ENCODE assay signal across 25 cellular contexts in the genomic region with DNA sequence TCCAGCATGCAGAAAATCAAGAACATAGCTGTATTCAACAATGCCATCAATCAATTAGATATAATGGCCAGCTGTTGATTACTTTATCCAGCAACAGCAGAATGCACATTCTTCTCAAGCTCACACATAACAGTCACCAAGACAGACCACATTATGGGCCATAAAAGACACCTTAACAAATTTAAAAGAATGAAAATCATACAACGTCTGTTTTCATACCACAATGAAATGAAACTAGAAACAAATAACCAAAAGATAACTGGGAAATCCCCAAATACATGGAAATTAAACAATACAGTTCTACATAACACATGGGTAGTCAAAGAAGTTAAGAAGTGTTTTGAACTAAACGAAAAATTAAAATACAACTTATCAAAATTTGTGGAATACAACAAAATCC.
DNase-seq lines count a peak whose midpoint lies in the region; ATAC-seq and TF ChIP-seq lines count a peak whose summit lies in the region.
"Had no signal": no experiment of that assay in that cellular context is flagged by ENCODE, and none has a peak within 500 bp of the region (broad histone marks: within the 10 kb centered on the region; RNA-seq: fewer than 3 reads in every experiment).

No MANE protein-coding gene starts in this region.

- H3K4me2 ChIP-seq in KMS-11, result peak overlapping the region; percentile 21
- H3K4me2 ChIP-seq: A549, GM23338 had no signal

- H4K20me1 ChIP-seq in KMS-11 (ENCODE audit: insufficient read depth), result no peaks in the 10 kb centered on the region

- peaks cover 25% of the 10 kb centered on the region for H3K36me3 Mint-ChIP-seq in activated CD8-positive, alpha-beta memory T cell treated with anti-CD3 and anti-CD28 coated beads, Interleukin-2, amount 10 ng/mL, durations not matched to agents 7 days and 5 days
- peaks cover 45% of the 10 kb centered on the region for H3K36me3 Mint-ChIP-seq in activated naive CD8-positive, alpha-beta T cell
- H3K36me3 Mint-ChIP-seq in naive thymus-derived CD4-positive, alpha-beta T cell, result peaks cover 4 to 74% (median 66%) of the 10 kb centered on the region in 5 donors
- H3K36me3 Mint-ChIP-seq: naive B cell had no signal

- H3K9me3 ChIP-seq in naive thymus-derived CD4-positive, alpha-beta T cell (ENCODE audit: control insufficient read depth in 2 of 3, low read length in 3 of 3), result no peaks in the 10 kb centered on the region
- H3K9me3 ChIP-seq: tibial artery had no signal

- H3K27me3 ChIP-seq in KMS-11 (ENCODE audit: insufficient read depth, low read depth), result no peaks in the 10 kb centered on the region
- H3K27me3 ChIP-seq in naive thymus-derived CD4-positive, alpha-beta T cell (ENCODE audit: control insufficient read depth in 2 of 2, insufficient read depth in 2 of 2, low read length in 2 of 2), result no peaks in the 10 kb centered on the region
- H3K27me3 ChIP-seq: cardiac muscle cell, tibial artery had no signal

- intact Hi-C loops in naive thymus-derived CD4-positive, alpha-beta T cell (cut with micrococcal nuclease), result no loop called here

- H3K27ac ChIP-seq in KMS-11, result no peak overlapping the region
- H3K27ac ChIP-seq in naive thymus-derived CD4-positive, alpha-beta T cell (ENCODE audit: low read depth, low read length), result no peak overlapping the region
- H3K27ac ChIP-seq: A549, cardiac muscle cell, tibial artery had no signal

- H3K4me3 ChIP-seq in KMS-11 (IDR thresholded peaks at IDR 0.05; ENCODE audit: insufficient read depth, low read depth, low read length), result no peak overlapping the region
- H3K4me3 ChIP-seq in naive thymus-derived CD4-positive, alpha-beta T cell (ENCODE audit: low read length), result no peak overlapping the region
- H3K4me3 ChIP-seq: A549, cardiac muscle cell, GM23338, tibial artery had no signal

- H3K9ac ChIP-seq in KMS-11, result no peak overlapping the region

- H3K4me3 Mint-ChIP-seq in activated CD8-positive, alpha-beta memory T cell treated with anti-CD3 and anti-CD28 coated beads, Interleukin-2, amount 10 ng/mL, durations not matched to agents 7 days and 5 days, result peak overlapping the region; percentile 68
- peak overlapping the region; percentile 72 for H3K4me3 Mint-ChIP-seq in activated naive CD8-positive, alpha-beta T cell
- H3K4me3 Mint-ChIP-seq in naive thymus-derived CD4-positive, alpha-beta T cell, result peak overlapping the region; percentile 13 to 70 (median 55)
- H3K4me3 Mint-ChIP-seq: B cell, GM23338 had no signal

- no peaks in the 10 kb centered on the region for H3K27me3 Mint-ChIP-seq in activated CD8-positive, alpha-beta memory T cell treated with anti-CD3 and anti-CD28 coated beads, Interleukin-2, amount 10 ng/mL, durations not matched to agents 7 days and 5 days
- H3K27me3 Mint-ChIP-seq in activated naive CD8-positive, alpha-beta T cell, result no peaks in the 10 kb centered on the region
- no peaks in the 10 kb centered on the region for H3K27me3 Mint-ChIP-seq in naive thymus-derived CD4-positive, alpha-beta T cell

- peaks cover 17% of the 10 kb centered on the region for H3K4me1 ChIP-seq in KMS-11 (ENCODE audit: low read depth, poor library complexity, severe bottlenecking)
- peaks cover 7 to 13% of the 10 kb centered on the region in 2 donors for H3K4me1 ChIP-seq in naive thymus-derived CD4-positive, alpha-beta T cell (ENCODE audit: control insufficient read depth in 2 of 2, insufficient read depth in 2 of 2, low read length in 2 of 2)
- H3K4me1 ChIP-seq: A549 had no signal

- CTCF ChIA-PET in activated CD8-positive, alpha-beta memory T cell treated with anti-CD3 and anti-CD28 coated beads, Interleukin-2, amount 10 ng/mL, durations not matched to agents 7 days and 5 days (lab: Charles Lee), result interaction anchor here (1.4 kb wide), 1 partner anchor 35 kb away, joined by 3 read pairs; no protein-coding TSS in a partner anchor
- CTCF ChIA-PET in naive thymus-derived CD4-positive, alpha-beta T cell (lab: Charles Lee), result no interaction called here

- H3K79me2 ChIP-seq in KMS-11 (ENCODE audit: insufficient read depth, low read depth), result no peaks in the 10 kb centered on the region

- H2AFZ ChIP-seq in KMS-11 (ENCODE audit: low read depth), result no peak overlapping the region
- H2AFZ ChIP-seq: GM23338 had no signal

- 0 out of 2 replicates have a peak, but pooled peaks cover 3% of the 10 kb centered on the region for H3K36me3 ChIP-seq in KMS-11 (ENCODE audit: insufficient read depth)
- no peaks in the 10 kb centered on the region for H3K36me3 ChIP-seq in naive thymus-derived CD4-positive, alpha-beta T cell (ENCODE audit: control insufficient read depth in 2 of 3, insufficient read depth in 3 of 3, low read length in 3 of 3)
- H3K36me3 ChIP-seq: cardiac muscle cell had no signal

- DNase-seq in activated CD8-positive, alpha-beta memory T cell treated with anti-CD3 and anti-CD28 coated beads, Interleukin-2, amount 10 ng/mL, durations not matched to agents 7 days and 5 days, result no peak
- no peak for DNase-seq in activated CD8-positive, alpha-beta memory T cell treated with anti-CD3 and anti-CD28 coated beads, Interleukin-2, amount 50 U/mL, for 48 hours
- peak in 1 of 9 donors; percentile 1 for DNase-seq in naive thymus-derived CD4-positive, alpha-beta T cell
- no peak for DNase-seq in SK-N-DZ (ENCODE audit: low spot score)
- DNase-seq in GOT3 (lab: John Stamatoyannopoulos, UW), result no peak
- DNase-seq in SKM-1 treated with dmso at 0.1 percent for 144 hours (lab: John Stamatoyannopoulos, UW; ENCODE audit: unreplicated experiment), result no peak
- DNase-seq: activated CD4-positive, alpha-beta T cell treated with anti-CD3 and anti-CD28 coated beads for 4 hours; amniotic stem cell; dermis blood vessel endothelial cell; head of caudate nucleus; mesendoderm; naive B cell; NCI-H1105; NCI-H2029; NCI-H345; NCI-H774; stimulated activated CD4-positive, alpha-beta T cell treated with anti-CD3 and anti-CD28 coated beads, Interleukin-2, amount 100 ng/mL, for 48 hours; stimulated activated naive CD4-positive, alpha-beta T cell treated with Interleukin-2 at 50 U/mL for 16 hours; tibial artery had no signal

- TF ChIP-seq CTCF in KMS-11 (conservative IDR thresholded peaks at IDR 0.05; ENCODE audit: low read depth, low read length), result no peak

- peaks cover 2% of the 10 kb centered on the region for H3K9me3 Mint-ChIP-seq in activated CD8-positive, alpha-beta memory T cell treated with anti-CD3 and anti-CD28 coated beads, Interleukin-2, amount 10 ng/mL, durations not matched to agents 7 days and 5 days (ENCODE audit: low read depth)
- peaks cover 13% of the 10 kb centered on the region for H3K9me3 Mint-ChIP-seq in activated naive CD8-positive, alpha-beta T cell (ENCODE audit: low read depth)
- H3K9me3 Mint-ChIP-seq in naive thymus-derived CD4-positive, alpha-beta T cell, result peaks cover 1 to 22% (median 6%) of the 10 kb centered on the region in 11 donors

- ATAC-seq in activated CD8-positive, alpha-beta memory T cell treated with anti-CD3 and anti-CD28 coated beads, Interleukin-2, amount 10 ng/mL, durations not matched to agents 7 days and 5 days, result peak; percentile 36
- no peak for ATAC-seq in naive thymus-derived CD4-positive, alpha-beta T cell
- ATAC-seq: A549, GM23338 had no signal

- H3K4me1 Mint-ChIP-seq in activated CD8-positive, alpha-beta memory T cell treated with anti-CD3 and anti-CD28 coated beads, Interleukin-2, amount 10 ng/mL, durations not matched to agents 7 days and 5 days, result peaks cover 22% of the 10 kb centered on the region
- peaks cover 33% of the 10 kb centered on the region for H3K4me1 Mint-ChIP-seq in activated naive CD8-positive, alpha-beta T cell (ENCODE audit: low read depth)
- peaks cover 20 to 50% (median 36%) of the 10 kb centered on the region in 7 donors for H3K4me1 Mint-ChIP-seq in naive thymus-derived CD4-positive, alpha-beta T cell
- H3K4me1 Mint-ChIP-seq: B cell, GM23338 had no signal

- peak overlapping the region; percentile 85 for H3K27ac Mint-ChIP-seq in activated CD8-positive, alpha-beta memory T cell treated with anti-CD3 and anti-CD28 coated beads, Interleukin-2, amount 10 ng/mL, durations not matched to agents 7 days and 5 days
- H3K27ac Mint-ChIP-seq in activated naive CD8-positive, alpha-beta T cell, result peak overlapping the region; percentile 74
- H3K27ac Mint-ChIP-seq in naive thymus-derived CD4-positive, alpha-beta T cell, result peak overlapping the region in 6 of 9 donors; percentile 16 to 78 (median 44)
- H3K27ac Mint-ChIP-seq: B cell, GM23338, naive B cell had no signal

- POLR2A ChIA-PET in naive thymus-derived CD4-positive, alpha-beta T cell (lab: Charles Lee), result no interaction called here
